ENCODE assay signal across 1 cellular context in genomic region chr11:78689558-78690153, GRCh38.
TF ChIP-seq lines count a peak whose summit lies in the region.

No MANE protein-coding gene starts in this region.

TF ChIP-seq in H1, 55 proteins besides CTCF, POLR2A, EP300 and RAD21:
- TF ChIP-seq EGR1 (IDR thresholded peaks at IDR 0.05; ENCODE audit: borderline replicate concordance, low read depth, low read length): no peak
- TF ChIP-seq TEAD4 (IDR thresholded peaks at IDR 0.05; ENCODE audit: low read depth, low read length): no peak
- no peak for TF ChIP-seq CREB1 (IDR thresholded peaks at IDR 0.05)
- TF ChIP-seq, protein P1, sequence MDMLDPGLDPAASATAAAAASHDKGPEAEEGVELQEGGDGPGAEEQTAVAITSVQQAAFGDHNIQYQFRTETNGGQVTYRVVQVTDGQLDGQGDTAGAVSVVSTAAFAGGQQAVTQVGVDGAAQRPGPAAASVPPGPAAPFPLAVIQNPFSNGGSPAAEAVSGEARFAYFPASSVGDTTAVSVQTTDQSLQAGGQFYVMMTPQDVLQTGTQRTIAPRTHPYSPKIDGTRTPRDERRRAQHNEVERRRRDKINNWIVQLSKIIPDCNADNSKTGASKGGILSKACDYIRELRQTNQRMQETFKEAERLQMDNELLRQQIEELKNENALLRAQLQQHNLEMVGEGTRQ (IDR thresholded peaks at IDR 0.05; ENCODE audit: low read length): no peak
- no peak for TF ChIP-seq MAFK (IDR thresholded peaks at IDR 0.05; ENCODE audit: low read depth, low read length)
- no peak for TF ChIP-seq BRCA1 (IDR thresholded peaks at IDR 0.05; ENCODE audit: low read depth, low read length)
- no peak for TF ChIP-seq HDAC2 (IDR thresholded peaks at IDR 0.05; ENCODE audit: borderline replicate concordance in 1 of 2, low read depth in 2 of 2, low read length in 2 of 2)
- TF ChIP-seq FOSL1 (IDR thresholded peaks at IDR 0.05; ENCODE audit: insufficient read depth, low read depth, low read length): no peak
- TF ChIP-seq E2F6 (IDR thresholded peaks at IDR 0.05): no peak
- no peak for TF ChIP-seq ZNF274 (IDR thresholded peaks at IDR 0.05; ENCODE audit: borderline replicate concordance, extremely low read depth, low read length)
- TF ChIP-seq SP4 (IDR thresholded peaks at IDR 0.05; ENCODE audit: low read length): no peak
- no peak for TF ChIP-seq SAP30 (IDR thresholded peaks at IDR 0.05; ENCODE audit: insufficient read depth, insufficient replicate concordance, low read length)
- no peak for TF ChIP-seq EZH2 (IDR thresholded peaks at IDR 0.05; ENCODE audit: low read depth, low read length, severe bottlenecking)
- TF ChIP-seq KDM1A (IDR thresholded peaks at IDR 0.05; ENCODE audit: borderline replicate concordance, low read length): no peak
